ENCODE assay signal across 24 cellular contexts in genomic region chr2:47050762-47051161, GRCh38.
DNase-seq lines count a peak whose midpoint lies in the region; ATAC-seq, FAIRE-seq and TF ChIP-seq lines count a peak whose summit lies in the region.
"Had no signal": no experiment of that assay in that cellular context is flagged by ENCODE, and none has a peak within 500 bp of the region (broad histone marks: within the 10 kb centered on the region; RNA-seq: fewer than 3 reads in every experiment).

No MANE protein-coding gene starts in this region.

- H3K4me3 ChIP-seq in right atrium auricular region = no peak overlapping the region
- no peak overlapping the region for H3K4me3 ChIP-seq in PC-3 (ENCODE audit: low read length)
- H3K4me3 ChIP-seq in gastrocnemius medialis = no peak overlapping the region
- H3K4me3 ChIP-seq in small intestine (ENCODE audit: low read depth in 1 of 2, low read length in 2 of 2) = no peak overlapping the region
- H3K4me3 ChIP-seq: GM23248, HAP-1, PC-9, SJSA1 had no signal

- no peak overlapping the region for H3K9ac ChIP-seq in PC-3 (ENCODE audit: low read length)
- H3K9ac ChIP-seq: GM23248 had no signal

- H3K27ac ChIP-seq in right atrium auricular region (peak overlapping the region in 1 of 2 donors; percentile 54), PC-3 (ENCODE audit: low read length) (no peak overlapping the region), gastrocnemius medialis (peak overlapping the region; percentile 84 to 93 (median 89)), small intestine (ENCODE audit: low read depth in 1 of 2, low read length in 1 of 2) (no peak overlapping the region)
- H3K27ac ChIP-seq: GM23248, PC-9, SJSA1 had no signal

- H3F3A ChIP-seq in PC-3 (ENCODE audit: low read length, unreplicated experiment) = no peaks in the 10 kb centered on the region

- peaks cover 25% of the 10 kb centered on the region for H3K36me3 ChIP-seq in right atrium auricular region
- H3K36me3 ChIP-seq in PC-3 (ENCODE audit: low read depth, low read length) = peaks cover 16% of the 10 kb centered on the region
- no peaks in the 10 kb centered on the region for H3K36me3 ChIP-seq in gastrocnemius medialis
- peaks cover 9 to 31% of the 10 kb centered on the region in 2 donors for H3K36me3 ChIP-seq in small intestine (ENCODE audit: control insufficient read depth in 2 of 2, insufficient read depth in 2 of 2, low read length in 2 of 2)

- H3K9me2 ChIP-seq in PC-3 (replicated peaks; ENCODE audit: low read length) = no peaks in the 10 kb centered on the region

- ATAC-seq in Right ventricle myocardium inferior (peak; percentile 51), PC-3 (peak; percentile 38), left ventricle myocardium superior (peak; percentile 63), gastrocnemius medialis (peak; percentile 70 to 73), HG03354 (IDR thresholded peaks at IDR 0.05; ENCODE audit: poor library complexity, severe bottlenecking, unreplicated experiment) (no peak)

- POLR2A ChIA-PET in PC-3 (lab: Charles Lee; ENCODE audit: unreplicated experiment) = no interaction called here

- TF ChIP-seq POLR2A in gastrocnemius medialis (IDR thresholded peaks at IDR 0.05) = peak in 1 of 2 donors; percentile 64

- H3K4me2 ChIP-seq in PC-3 (ENCODE audit: low read length) = no peak overlapping the region
- H3K4me2 ChIP-seq: PC-9 had no signal

- no TSS peak for BruUV-seq in PC-3 (replicated peaks; lab: Mats Ljungman, UMichigan)

- H4K20me1 ChIP-seq in PC-3 (ENCODE audit: low read length) = no peaks in the 10 kb centered on the region

- no peak for FAIRE-seq in small intestine (lab: Jason Lieb, UNC)
- FAIRE-seq: A204.1, GM19239 had no signal

- no peaks in the 10 kb centered on the region for H3K9me3 ChIP-seq in right atrium auricular region
- H3K9me3 ChIP-seq in PC-3 (ENCODE audit: low read length) = no peaks in the 10 kb centered on the region
- H3K9me3 ChIP-seq in gastrocnemius medialis = no peaks in the 10 kb centered on the region
- no peaks in the 10 kb centered on the region for H3K9me3 ChIP-seq in small intestine (ENCODE audit: control insufficient read depth, low read depth)
- H3K9me3 ChIP-seq: BE2C, HAP-1, SJSA1 had no signal

- TF ChIP-seq CTCF in right atrium auricular region (IDR thresholded peaks at IDR 0.05) (no peak), PC-3 (conservative IDR thresholded peaks at IDR 0.05; ENCODE audit: low read depth, low read length) (no peak), gastrocnemius medialis (IDR thresholded peaks at IDR 0.05 in 4 of 5, conservative IDR thresholded peaks at IDR 0.05 in 1 of 5) (no peak)

- H3K27me3 ChIP-seq in right atrium auricular region (no peaks in the 10 kb centered on the region), PC-3 (ENCODE audit: low read length) (no peaks in the 10 kb centered on the region), gastrocnemius medialis (no peaks in the 10 kb centered on the region), small intestine (ENCODE audit: control insufficient read depth in 2 of 2, insufficient read depth in 2 of 2, low read length in 2 of 2) (no peaks in the 10 kb centered on the region)
- H3K27me3 ChIP-seq: BE2C, SJSA1 had no signal

- intact Hi-C loops in Right ventricle myocardium inferior (cut with DNase I) (no loop called here), PC-3 (cut with micrococcal nuclease) (no loop called here), left ventricle myocardium superior (cut with micrococcal nuclease) (no loop called here), gastrocnemius medialis (cut with DNase I; ENCODE audit: low total_unique reads) (loop anchor here (5.0 kb wide), 1 partner anchor 138 kb away; no protein-coding TSS in a partner anchor)

- 83 to 89% (median 86%) methylated on average over 4 of the region's 4 CpGs for WGBS in small intestine, 3 donors

- no peak overlapping the region for H2AFZ ChIP-seq in PC-3 (ENCODE audit: low read length)
- H2AFZ ChIP-seq: GM23248, PC-9 had no signal

- no peak for DNase-seq in Right ventricle myocardium inferior (ENCODE audit: missing footprints)
- DNase-seq in right atrium auricular region (ENCODE audit: low spot score) = no peak
- no peak for DNase-seq in PC-3
- no peak for DNase-seq in left ventricle myocardium superior
- peak; percentile 77 to 86 for DNase-seq in gastrocnemius medialis
- DNase-seq in NOMO-1 treated with DMSO at 0.1 percent for 48 hours (lab: John Stamatoyannopoulos, UW; ENCODE audit: unreplicated experiment) = no peak
- no peak for DNase-seq in small intestine
- DNase-seq: BE2C; CD4-positive, alpha-beta memory T cell; DMS153; GDM1; GM23248; Kasumi-1; MM.1S; NCI-H1092 treated with DMSO at 0.1 percent for 48 hours; NCI-H2081 treated with DMSO at 0.1 percent for 48 hours; NCI-H510A; NCI-H774; PC-9 had no signal

- in situ Hi-C loops in gastrocnemius medialis (cut with MboI; ENCODE audit: low sequenced_read_pairs in 4 of 4) = no loop called here

- CTCF ChIA-PET in PC-3 (lab: Charles Lee) = interaction anchor here (0.5 kb wide), 1 partner anchor 15 kb away, joined by 3 read pairs; no protein-coding TSS in a partner anchor

- H3K4me1 ChIP-seq in right atrium auricular region (peaks cover 0 to 42% of the 10 kb centered on the region in 2 donors), PC-3 (ENCODE audit: insufficient read depth, low read length) (no peaks in the 10 kb centered on the region), gastrocnemius medialis (peaks cover 73 to 80% of the 10 kb centered on the region in 2 donors), small intestine (ENCODE audit: control insufficient read depth in 2 of 2, insufficient read depth in 1 of 2, low read depth in 1 of 2, low read length in 1 of 2) (no peaks in the 10 kb centered on the region)
- H3K4me1 ChIP-seq: HAP-1 had no signal

- no peaks in the 10 kb centered on the region for H3K79me2 ChIP-seq in PC-3 (ENCODE audit: low read length)

Comparison
In these comparisons a context has a peak if more than half of its experiments do, and no peak if none do; other contexts are left out.
1. DNase-seq: peak in gastrocnemius medialis (2 of 2); none in Right ventricle myocardium inferior (single experiment), right atrium auricular region (single experiment), PC-3 (single experiment), left ventricle myocardium superior (single experiment), NOMO-1 treated with DMSO at 0.1 percent for 48 hours (single experiment) and small intestine (single experiment).
2. H3K27ac ChIP-seq: peak in gastrocnemius medialis (4 of 4); none in PC-3 (single experiment) and small intestine (0 of 2).